ENCODE assay signal across 10 cellular contexts in the genomic region with DNA sequence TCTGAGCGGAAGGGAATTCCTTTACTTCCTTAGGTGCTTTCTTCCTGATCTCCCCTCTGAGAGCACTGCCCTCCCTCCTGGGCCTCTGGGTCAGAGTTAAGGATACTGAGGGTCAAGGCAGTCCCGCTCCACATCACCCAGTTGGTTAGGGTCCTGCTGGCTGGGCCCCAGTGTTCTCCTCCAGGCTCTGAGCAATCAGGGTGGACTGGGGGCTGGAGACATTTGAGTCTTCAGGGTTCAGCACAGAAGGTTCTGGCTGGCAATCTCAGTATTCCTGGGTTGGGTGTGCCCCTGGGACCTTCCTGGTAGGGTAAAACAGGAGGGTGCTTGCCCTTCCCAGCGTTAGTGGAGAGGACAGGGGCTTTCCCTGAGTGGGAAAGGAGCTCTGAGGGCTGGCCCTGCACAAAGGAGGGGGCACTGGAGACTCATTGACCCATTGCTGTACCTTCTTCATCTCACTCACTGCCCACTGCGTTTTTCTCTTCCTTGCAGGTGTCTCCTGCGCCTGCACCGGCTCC. TPM values are rescaled to one million over a fixed set of nuclear protein-coding genes. Genes with fewer than 3 reads are reported as not detected.
DNase-seq lines count a peak whose midpoint lies in the region; ATAC-seq and TF ChIP-seq lines count a peak whose summit lies in the region.
"Had no signal": no experiment of that assay in that cellular context is flagged by ENCODE, and none has a peak within 500 bp of the region (broad histone marks: within the 10 kb centered on the region; RNA-seq: fewer than 3 reads in every experiment).

No MANE protein-coding gene starts in this region.

- no peak overlapping the region for H3K27ac ChIP-seq in HUES6 (ENCODE audit: low read depth, low read length)
- peak overlapping the region in 2 of 3 donors; percentile 68 to 83 for H3K27ac ChIP-seq in right lobe of liver
- H3K27ac ChIP-seq in spleen = peak overlapping the region in 5 of 8 donors; percentile 51 to 69 (median 63)
- H3K27ac ChIP-seq in effector memory CD4-positive, alpha-beta T cell (ENCODE audit: insufficient read depth, low read length, poor library complexity, severe bottlenecking) = no peak overlapping the region

- WGBS in right lobe of liver (ENCODE audit: insufficient coverage, low coverage, low lambda C conversion rate, missing lambda C conversion rate) = 83% methylated on average over 4 of the region's 6 CpGs
- WGBS in spleen, 5 donors = 26 to 36% (median 31%) methylated on average over 6 of the region's 6 CpGs

- no peaks in the 10 kb centered on the region for H3K9me3 Mint-ChIP-seq in central memory CD8-positive, alpha-beta T cell

- H3K4me1 Mint-ChIP-seq in central memory CD8-positive, alpha-beta T cell = peaks cover 19% of the 10 kb centered on the region

- ATAC-seq in central memory CD8-positive, alpha-beta T cell (replicated peaks; ENCODE audit: extremely low read depth, poor library complexity, severe bottlenecking) = no peak
- ATAC-seq in right lobe of liver = peak in 3 of 4 donors; percentile 1 to 6 (median 2)

- peaks cover 77% of the 10 kb centered on the region for H3K27me3 Mint-ChIP-seq in central memory CD8-positive, alpha-beta T cell

- no peak for DNase-seq in central memory CD8-positive, alpha-beta T cell (ENCODE audit: low spot score in 2 of 2)
- DNase-seq in right lobe of liver (peak in 1 of 3 donors; percentile 46), spleen (no peak), NAMALWA (ENCODE audit: low spot score) (no peak), GM19238 (ENCODE audit: insufficient read length, low spot score) (no peak), OCI-M1 (lab: John Stamatoyannopoulos, UW) (no peak)
- DNase-seq in effector memory CD4-positive, alpha-beta T cell = no peak
- DNase-seq: NCI-H1436 treated with DMSO at 0.1 percent for 48 hours had no signal

- no peaks in the 10 kb centered on the region for H3K36me3 Mint-ChIP-seq in central memory CD8-positive, alpha-beta T cell (ENCODE audit: insufficient read depth)

- intact Hi-C loops in right lobe of liver (cut with DNase I) = no loop called here
- intact Hi-C loops in spleen (cut with DNase I; ENCODE audit: low total_unique reads) = no loop called here

- peak overlapping the region; percentile 73 for H3K9ac ChIP-seq in HUES6 (ENCODE audit: low read length)

- no peak for TF ChIP-seq CTCF in right lobe of liver (IDR thresholded peaks at IDR 0.05)
- no peak for TF ChIP-seq CTCF in spleen (IDR thresholded peaks at IDR 0.05 in 8 of 11, conservative IDR thresholded peaks at IDR 0.05 in 3 of 11)

- H3K36me3 ChIP-seq in HUES6 (ENCODE audit: control insufficient read depth, insufficient read depth, low read length) = no peaks in the 10 kb centered on the region
- no peaks in the 10 kb centered on the region for H3K36me3 ChIP-seq in right lobe of liver
- no peaks in the 10 kb centered on the region for H3K36me3 ChIP-seq in spleen
- H3K36me3 ChIP-seq in effector memory CD4-positive, alpha-beta T cell (ENCODE audit: control insufficient read depth, insufficient read depth, low read length) = no peaks in the 10 kb centered on the region

- TF ChIP-seq POLR2A in right lobe of liver (IDR thresholded peaks at IDR 0.05) (no peak), spleen (IDR thresholded peaks at IDR 0.05) (no peak)

- peaks cover 14% of the 10 kb centered on the region; the same call in 1 of the 2 replicates for H3K4me1 ChIP-seq in HUES6 (ENCODE audit: control insufficient read depth, insufficient read depth, low read length)
- peaks cover 0 to 11% (median 0%) of the 10 kb centered on the region in 4 donors for H3K4me1 ChIP-seq in right lobe of liver
- peaks cover 9 to 57% (median 33%) of the 10 kb centered on the region in 6 donors for H3K4me1 ChIP-seq in spleen
- H3K4me1 ChIP-seq in effector memory CD4-positive, alpha-beta T cell (ENCODE audit: control insufficient read depth, insufficient read depth, low read length, poor library complexity, severe bottlenecking) = peaks cover 23% of the 10 kb centered on the region

- H3K9me3 ChIP-seq in HUES6 (ENCODE audit: control insufficient read depth, insufficient read depth, low read depth, low read length) (no peaks in the 10 kb centered on the region), right lobe of liver (no peaks in the 10 kb centered on the region), spleen (no peaks in the 10 kb centered on the region)
- no peaks in the 10 kb centered on the region for H3K9me3 ChIP-seq in effector memory CD4-positive, alpha-beta T cell (ENCODE audit: control insufficient read depth, low read length)

- H3K4me3 ChIP-seq in HUES6 (ENCODE audit: low read depth, low read length) (peak overlapping the region; percentile 60), right lobe of liver (peak overlapping the region; percentile 49 to 65 (median 60)), spleen (peak overlapping the region in 6 of 8 donors; percentile 33 to 65 (median 44))
- H3K4me3 ChIP-seq in effector memory CD4-positive, alpha-beta T cell (ENCODE audit: insufficient read depth, low read depth, low read length, poor library complexity, severe bottlenecking) = no peak overlapping the region

- H3K4me3 Mint-ChIP-seq in central memory CD8-positive, alpha-beta T cell = peak overlapping the region; percentile 36

- H3K27me3 ChIP-seq in HUES6 (ENCODE audit: control insufficient read depth, insufficient read depth, low read length) (peaks cover 98% of the 10 kb centered on the region), right lobe of liver (no peaks in the 10 kb centered on the region), spleen (replicated peaks in 1 of 7) (peaks cover 5 to 71% (median 57%) of the 10 kb centered on the region in 7 donors)
- peaks cover 62% of the 10 kb centered on the region for H3K27me3 ChIP-seq in effector memory CD4-positive, alpha-beta T cell (replicated peaks; ENCODE audit: control insufficient read depth, insufficient read depth, low read length, poor library complexity, severe bottlenecking)

- no peak overlapping the region for H3K27ac Mint-ChIP-seq in central memory CD8-positive, alpha-beta T cell (ENCODE audit: low read depth)

RNA-seq across cellular contexts. Expression of gene MT1M, which starts 0.4 kb away (rescaled TPM):
- total RNA-seq in right lobe of liver (100 to 1,000 TPM in 3 of 6 experiments, 10 to 100 TPM in 2, 1 to 10 TPM in 1; 8.6 to 569 (median 84.5) TPM), spleen (1 to 10 TPM in 6 of 7 donors, under 1 TPM in 1; 0.44 to 6.1 (median 3.5) TPM)
- polyA plus RNA-seq in spleen = 10 to 100 TPM in 1 of 3 donors, 1 to 10 TPM in 1, under 1 TPM in 1; 0.93 to 11.8 (median 7.6) TPM
- total RNA-seq: cerebellum had no signal

RNA-seq across cellular contexts. Expression of gene MT1A, which starts 5.6 kb away (rescaled TPM):
- total RNA-seq in right lobe of liver (100 to 1,000 TPM in 3 of 6 experiments, 10 to 100 TPM in 3; 34.9 to 161 (median 110) TPM), spleen (10 to 100 TPM in 1 of 7 donors, 1 to 10 TPM in 2, not detected in 4; 1.5 to 27.3 (median 1.5) TPM)
- 10 to 100 TPM in 1 of 3 donors, 1 to 10 TPM in 2; 1.1 to 14.2 (median 8.5) TPM for polyA plus RNA-seq in spleen
- total RNA-seq: cerebellum had no signal

RNA-seq across cellular contexts. Expression of gene MT1E, which starts 7.3 kb away (rescaled TPM):
- total RNA-seq in right lobe of liver (1,000 to 10,000 TPM in 2 of 6 experiments, 100 to 1,000 TPM in 4; 403 to 1,748 (median 691) TPM), spleen (10 to 100 TPM in 6 of 7 donors, 1 to 10 TPM in 1; 2.5 to 49.6 (median 19.7) TPM)
- 10 to 100 TPM; 21.0 to 34.0 (median 33.0) TPM for polyA plus RNA-seq in spleen

RNA-seq across cellular contexts. Expression of gene MT1B, which starts 18.8 kb away (rescaled TPM):
- total RNA-seq in right lobe of liver (1 to 10 TPM in 3 of 6 experiments, not detected in 3; 1.6 to 7.7 (median 2.2) TPM), spleen (not detected)
- not detected for polyA plus RNA-seq in spleen
- total RNA-seq: cerebellum had no signal

RNA-seq across cellular contexts. Expression of gene MT2A, which starts 24.5 kb away (rescaled TPM):
- total RNA-seq in right lobe of liver (1,000 to 10,000 TPM in 5 of 6 experiments, 100 to 1,000 TPM in 1; 946 to 4,033 (median 2,228) TPM), spleen (10 to 100 TPM; 25.3 to 96.9 (median 43.8) TPM)
- 100 to 1,000 TPM in 2 of 3 donors, 10 to 100 TPM in 1; 73.3 to 176 (median 112) TPM for polyA plus RNA-seq in spleen

Comparison
In these comparisons a context has a peak if more than half of its experiments do, and no peak if none do; other contexts are left out.
1. H3K27ac ChIP-seq: peak in right lobe of liver (2 of 3) and spleen (5 of 8); none in HUES6 (single experiment) and effector memory CD4-positive, alpha-beta T cell (single experiment).
2. RNA of gene MT1E, which starts 7.3 kb away (total RNA-seq): 403 to 1,748 TPM in right lobe of liver; 2.5 to 49.6 TPM in spleen; every median in the first group is over 4 times any median in the second.